23 cellular contexts compared by ENCODE assay signal in the genomic region with DNA sequence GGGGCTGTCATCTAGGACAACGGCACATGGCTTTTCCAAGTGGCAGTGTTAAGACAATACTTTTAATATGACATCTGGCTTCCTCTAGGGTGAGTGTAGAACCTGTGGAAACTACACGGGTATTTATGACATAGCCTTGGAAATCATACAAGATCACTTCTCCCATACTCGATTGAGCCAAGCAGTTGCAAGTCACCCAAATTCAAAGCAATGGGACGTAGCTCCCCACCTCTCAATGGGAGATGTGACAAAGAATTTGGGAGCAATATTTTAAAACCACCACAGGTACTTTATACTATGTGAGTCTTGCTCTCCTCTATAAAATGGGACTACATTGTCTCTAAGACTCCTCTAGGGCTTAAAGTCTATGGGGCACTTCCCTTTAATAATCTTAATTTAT.
A peak's percentile ranks its signal among the peaks of the same experiment; 100 is the strongest.
DNase-seq lines count a peak whose midpoint lies in the region; ATAC-seq, FAIRE-seq and TF ChIP-seq lines count a peak whose summit lies in the region.
"Had no signal": no experiment of that assay in that cellular context is flagged by ENCODE, and none has a peak within 500 bp of the region (broad histone marks: within the 10 kb centered on the region; RNA-seq: fewer than 3 reads in every experiment).

No MANE protein-coding gene starts in this region.

- H3K56ac ChIP-seq in mesendoderm (ENCODE audit: low read length): no peak overlapping the region

- H2BK120ac ChIP-seq in mesendoderm (ENCODE audit: low read depth, low read length): no peak overlapping the region

- peaks cover 4 to 11% of the 10 kb centered on the region in 2 experiments; a peak in 4 of 5 replicates for H3K36me3 ChIP-seq in HepG2 (replicated peaks in 1 of 2; ENCODE audit: control insufficient read depth in 1 of 2, insufficient read depth in 2 of 2, low read length in 2 of 2)
- H3K36me3 ChIP-seq in right lobe of liver: peaks cover 0 to 7% (median 0%) of the 10 kb centered on the region in 4 donors
- no peaks in the 10 kb centered on the region for H3K36me3 ChIP-seq in mesendoderm (ENCODE audit: control insufficient read depth, insufficient read depth, low read length)

- 97% methylated on average over 4 of the region's 4 CpGs for WGBS in HepG2 (ENCODE audit: low lambda C conversion rate)
- WGBS in right lobe of liver (ENCODE audit: insufficient coverage, low coverage, low lambda C conversion rate, missing lambda C conversion rate): 100% methylated on average over 1 of the region's 4 CpGs
- no CpG with 5 or more reads among the region's 4 CpGs for WGBS in mesendoderm (ENCODE audit: extremely low coverage, insufficient coverage, low lambda C conversion rate)

- H3K4me3 Mint-ChIP-seq in activated CD4-positive, alpha-beta T cell treated with anti-CD3 and anti-CD28 coated beads, Interleukin-2, amount 10 ng/mL, durations not matched to agents 7 days and 5 days: no peak overlapping the region
- H3K4me3 Mint-ChIP-seq: B cell; CD4-positive, alpha-beta T cell; CD8-positive, alpha-beta T cell had no signal

- H3K27me3 ChIP-seq in HepG2 (ENCODE audit: control insufficient read depth in 1 of 2, insufficient read depth in 2 of 2, low read length in 2 of 2): no peaks in the 10 kb centered on the region
- H3K27me3 ChIP-seq in right lobe of liver: no peaks in the 10 kb centered on the region
- H3K27me3 ChIP-seq in mesendoderm (ENCODE audit: insufficient read depth, low read length, poor library complexity): no peaks in the 10 kb centered on the region
- H3K27me3 ChIP-seq: BLaER1 treated with 17β-estradiol and CSF1 and Interleukin-3, amounts not matched to agents 10 nM and 100 nM had no signal

- no peak overlapping the region for H2AFZ ChIP-seq in HepG2 (ENCODE audit: low read length)

- no peak for DNase-seq in activated CD4-positive, alpha-beta T cell treated with anti-CD3 and anti-CD28 coated beads, Interleukin-2, amount 10 ng/mL, durations not matched to agents 7 days and 5 days
- DNase-seq in activated CD4-positive, alpha-beta T cell treated with anti-CD3 and anti-CD28 coated beads for 48 hours: no peak
- DNase-seq in HepG2 (ENCODE audit: low spot score) (no peak), right lobe of liver (no peak), dermis blood vessel endothelial cell (peak; percentile 30), mesendoderm (no peak), NCI-H2227 treated with DMSO at 0.1 percent for 48 hours (lab: John Stamatoyannopoulos, UW) (no peak), NCI-H1694 (lab: John Stamatoyannopoulos, UW) (no peak)
- DNase-seq: AML-193; Caco-2; Calu3; CD4-positive, alpha-beta T cell; CD8-positive, alpha-beta T cell; DMS79 treated with DMSO at 0.1 percent for 48 hours; GF-D8 had no signal

- in situ Hi-C loops in HepG2 (cut with HindIII; ENCODE audit: extremely low pct_ligation_motif_present, low pct_unique_long_range_greater_than_20kb): no loop called here

- H3K4me1 Mint-ChIP-seq in activated CD4-positive, alpha-beta T cell treated with anti-CD3 and anti-CD28 coated beads, Interleukin-2, amount 10 ng/mL, durations not matched to agents 7 days and 5 days: peaks cover 8% of the 10 kb centered on the region

- no peak overlapping the region for H4K5ac ChIP-seq in mesendoderm (ENCODE audit: low read length)

- no peak overlapping the region for H2BK5ac ChIP-seq in mesendoderm (ENCODE audit: low read length)

- peaks cover 17% of the 10 kb centered on the region for H3K9me3 Mint-ChIP-seq in activated CD4-positive, alpha-beta T cell treated with anti-CD3 and anti-CD28 coated beads, Interleukin-2, amount 10 ng/mL, durations not matched to agents 7 days and 5 days
- H3K9me3 Mint-ChIP-seq: CD4-positive, alpha-beta T cell had no signal

- H4K20me1 ChIP-seq in HepG2 (ENCODE audit: insufficient read depth, low read length): peaks cover 3% of the 10 kb centered on the region; the same call in 1 of the 2 replicates
- H4K20me1 ChIP-seq: BLaER1 treated with 17β-estradiol and CSF1 and Interleukin-3, amounts not matched to agents 10 nM and 100 nM had no signal

- no peak overlapping the region for H3K23ac ChIP-seq in mesendoderm (ENCODE audit: low read length)

- H3K27ac ChIP-seq in HepG2 (ENCODE audit: extremely low read length, insufficient read depth, low read length): no peak overlapping the region
- H3K27ac ChIP-seq in right lobe of liver: no peak overlapping the region
- no peak overlapping the region for H3K27ac ChIP-seq in mesendoderm (ENCODE audit: low read depth, low read length)
- H3K27ac ChIP-seq: 22Rv1; A549; BLaER1 treated with 17β-estradiol and CSF1 and Interleukin-3, amounts not matched to agents 10 nM and 100 nM; C4-2B had no signal

- no peak; the same call in 2 of the 3 replicates for ATAC-seq in HepG2
- no peak for ATAC-seq in right lobe of liver
- ATAC-seq: A549; CD8-positive, alpha-beta T cell had no signal

- H3K4ac ChIP-seq in mesendoderm (ENCODE audit: low read depth, low read length): no peak overlapping the region

- no peak overlapping the region for H2AK5ac ChIP-seq in mesendoderm (ENCODE audit: low read length)

- no peak for FAIRE-seq in HepG2 (lab: Jason Lieb, UNC)
- FAIRE-seq: A549, D721Med, G401.6, GM12891 had no signal

- peak overlapping the region; percentile 39 for H4K8ac ChIP-seq in mesendoderm (ENCODE audit: low read depth, low read length)

- no peaks in the 10 kb centered on the region for H3K27me3 Mint-ChIP-seq in activated CD4-positive, alpha-beta T cell treated with anti-CD3 and anti-CD28 coated beads, Interleukin-2, amount 10 ng/mL, durations not matched to agents 7 days and 5 days
- H3K27me3 Mint-ChIP-seq: B cell; CD4-positive, alpha-beta T cell had no signal

- TF ChIP-seq RAD21 in HepG2 (CRISPR knock-in tag; IDR thresholded peaks at IDR 0.05): no peak

- H3K4me1 ChIP-seq in HepG2 (ENCODE audit: insufficient read depth, low read length): no peaks in the 10 kb centered on the region
- no peaks in the 10 kb centered on the region for H3K4me1 ChIP-seq in right lobe of liver
- H3K4me1 ChIP-seq in mesendoderm (ENCODE audit: control insufficient read depth, low read depth, low read length): no peaks in the 10 kb centered on the region
- H3K4me1 ChIP-seq: A549, Caco-2 had no signal

- TF ChIP-seq CTCF in HepG2 (CRISPR knock-in tag; IDR thresholded peaks at IDR 0.05): no peak
- no peak for TF ChIP-seq CTCF in right lobe of liver (IDR thresholded peaks at IDR 0.05)

- H3K4me3 ChIP-seq in HepG2 (replicated peaks in 1 of 3; ENCODE audit: insufficient read depth in 1 of 3, low read depth in 2 of 3, low read length in 3 of 3) (no peak overlapping the region), right lobe of liver (no peak overlapping the region), mesendoderm (ENCODE audit: low read length) (no peak overlapping the region)
- H3K4me3 ChIP-seq: A549; BLaER1 treated with 17β-estradiol and CSF1 and Interleukin-3, amounts not matched to agents 10 nM and 100 nM had no signal

- H3K9ac ChIP-seq in HepG2 (ENCODE audit: insufficient read depth, low read depth, low read length): no peak overlapping the region
- H3K9ac ChIP-seq in mesendoderm (ENCODE audit: low read length): no peak overlapping the region
- H3K9ac ChIP-seq: BLaER1 treated with 17β-estradiol and CSF1 and Interleukin-3, amounts not matched to agents 10 nM and 100 nM had no signal

- CTCF ChIA-PET in activated CD4-positive, alpha-beta T cell treated with anti-CD3 and anti-CD28 coated beads, Interleukin-2, amount 10 ng/mL, durations not matched to agents 7 days and 5 days (lab: Charles Lee): no interaction called here
- CTCF ChIA-PET in HepG2 (lab: Yijun Ruan, JAX; ENCODE audit: low intra/inter-chr PET ratio, low total read pairs): no interaction called here

- TF ChIP-seq POLR2A in HepG2 (IDR thresholded peaks at IDR 0.05; ENCODE audit: insufficient read depth in 1 of 2, low read depth in 2 of 2, low read length in 2 of 2) (no peak), right lobe of liver (IDR thresholded peaks at IDR 0.05) (no peak)

- no peak overlapping the region for H2BK15ac ChIP-seq in mesendoderm (replicated peaks; ENCODE audit: low read depth)

- no peaks in the 10 kb centered on the region for H3K79me1 ChIP-seq in mesendoderm (ENCODE audit: low read length)

- intact Hi-C loops in HepG2 (cut with micrococcal nuclease; ENCODE audit: unreplicated experiment) (loop anchor here (10.0 kb wide), 1 partner anchor 205 kb away; no protein-coding TSS in a partner anchor), right lobe of liver (cut with DNase I) (no loop called here)

- H3K9me3 ChIP-seq in HepG2 (ENCODE audit: low read length) (peaks cover 5% of the 10 kb centered on the region; the same call in 1 of the 2 replicates), right lobe of liver (no peaks in the 10 kb centered on the region)
- H3K9me3 ChIP-seq: Caco-2 had no signal

- BruUV-seq in HepG2 (replicated peaks; lab: Mats Ljungman, UMichigan): no TSS peak

- H3K79me2 ChIP-seq in HepG2 (ENCODE audit: insufficient read depth, low read length) (no peaks in the 10 kb centered on the region), mesendoderm (ENCODE audit: control insufficient read depth, insufficient read depth, low read length) (no peaks in the 10 kb centered on the region)

- TF ChIP-seq EP300 in HepG2 (IDR thresholded peaks at IDR 0.05; ENCODE audit: low read depth in 2 of 2, low read length in 2 of 2) (no peak), HepG2 (CRISPR knock-in tag; IDR thresholded peaks at IDR 0.05; ENCODE audit: borderline replicate concordance) (no peak)

- POLR2A ChIA-PET in activated CD4-positive, alpha-beta T cell treated with anti-CD3 and anti-CD28 coated beads, Interleukin-2, amount 10 ng/mL, durations not matched to agents 7 days and 5 days (lab: Charles Lee): no interaction called here
- POLR2A ChIA-PET in HepG2 (lab: Yijun Ruan, JAX): no interaction called here

- peak overlapping the region; percentile 16 for H3K27ac Mint-ChIP-seq in activated CD4-positive, alpha-beta T cell treated with anti-CD3 and anti-CD28 coated beads, Interleukin-2, amount 10 ng/mL, durations not matched to agents 7 days and 5 days
- H3K27ac Mint-ChIP-seq: B cell; CD4-positive, alpha-beta T cell; CD8-positive, alpha-beta T cell had no signal

- no peak overlapping the region for H3K18ac ChIP-seq in mesendoderm (ENCODE audit: low read length)

- peaks cover 76% of the 10 kb centered on the region for H3K36me3 Mint-ChIP-seq in activated CD4-positive, alpha-beta T cell treated with anti-CD3 and anti-CD28 coated beads, Interleukin-2, amount 10 ng/mL, durations not matched to agents 7 days and 5 days (ENCODE audit: low read depth)

- H3K4me2 ChIP-seq in HepG2 (ENCODE audit: low read depth, low read length): no peak overlapping the region
- H3K4me2 ChIP-seq in mesendoderm (ENCODE audit: low read length): no peak overlapping the region
- H3K4me2 ChIP-seq: A549; BLaER1 treated with 17β-estradiol and CSF1 and Interleukin-3, amounts not matched to agents 10 nM and 100 nM had no signal
